ENCODE assay signal across 8 cellular contexts in the genomic region with DNA sequence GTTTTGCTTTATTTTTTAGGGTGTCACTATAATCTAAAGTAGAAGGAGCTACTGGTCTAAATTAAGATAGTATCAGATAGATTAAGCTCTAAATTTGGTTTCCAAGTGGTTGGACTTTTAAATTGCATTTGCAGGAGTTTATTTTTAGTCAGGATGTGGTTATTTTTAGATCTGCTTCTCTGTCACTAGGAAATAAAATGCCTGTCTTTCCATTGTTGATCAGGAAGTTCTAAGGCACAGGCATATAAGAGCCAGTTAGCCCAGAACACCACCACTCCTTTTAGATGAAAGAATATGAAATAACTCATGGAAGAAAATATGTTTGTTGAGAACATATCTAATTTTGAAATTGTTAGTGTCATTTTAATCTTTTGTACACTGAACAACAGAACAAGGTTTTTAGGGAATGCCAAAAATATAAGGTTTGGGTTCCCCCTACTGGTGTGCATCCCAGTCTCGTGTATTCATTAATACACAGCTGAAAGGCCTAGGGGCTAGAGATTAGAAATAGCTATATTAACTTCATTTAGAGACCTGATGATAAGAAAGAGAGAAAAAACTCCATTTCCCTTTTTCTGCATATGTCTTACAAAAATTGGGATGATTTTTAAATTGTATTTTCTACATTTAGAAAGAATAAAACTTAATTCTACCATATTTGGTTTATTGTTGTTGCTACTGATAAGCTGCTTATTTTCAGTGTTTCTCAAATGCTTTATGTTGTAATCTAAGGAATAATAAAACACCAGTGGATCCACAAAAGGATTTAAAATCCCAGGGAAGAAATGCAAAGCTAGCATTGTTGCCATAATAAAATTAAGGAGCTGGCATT.
DNase-seq lines count a peak whose midpoint lies in the region; ATAC-seq, FAIRE-seq and TF ChIP-seq lines count a peak whose summit lies in the region.

No MANE protein-coding gene starts in this region.

- CTCF ChIA-PET in T-cell (lab: Charles Lee): interaction anchor here (0.6 to 4.7 kb wide), 34 partner anchors 8 to 950 kb away, joined by 3 to 27 read pairs (median 4); partner anchors contain the start of gene POLR3B (in 1 of the 2)
- CTCF ChIA-PET in endothelial cell of umbilical vein (lab: Charles Lee): interaction anchor here (0.6 to 3.5 kb wide), 33 partner anchors 8 to 615 kb away, joined by 3 to 28 read pairs (median 4); partner anchors contain the start of gene POLR3B

- no peaks in the 10 kb centered on the region for H3K9me2 ChIP-seq in MM.1S (replicated peaks; ENCODE audit: insufficient read depth, low read length)

- no peak overlapping the region for H3K4me3 Mint-ChIP-seq in natural killer cell
- H3K4me3 Mint-ChIP-seq in natural killer cell treated with Interleukin-12 subunit alpha and Interleukin-12 subunit beta and Interleukin-15 and Interleukin-18, amount 100 ng/mL, for 72 hours: no peak overlapping the region
- no peak overlapping the region for H3K4me3 Mint-ChIP-seq in T-cell

- DNase-seq in natural killer cell (no peak), MM.1S (peak; percentile 42), T-cell (peak in 27 of 34 experiments; percentile 0 to 42 (median 22)), endothelial cell of umbilical vein (ENCODE audit: low read depth, low spot score) (peak; percentile 75)
- DNase-seq in natural killer cell treated with Interleukin-12 subunit alpha and Interleukin-12 subunit beta and Interleukin-15 and Interleukin-18, amount 100 ng/mL, for 72 hours (ENCODE audit: low spot score): no peak

- peak in 1 of 3 donors; percentile 60 for ATAC-seq in natural killer cell
- ATAC-seq in natural killer cell treated with Interleukin-12 subunit alpha and Interleukin-12 subunit beta and Interleukin-15 and Interleukin-18, amount 100 ng/mL, for 72 hours: no peak
- peak in 3 of 4 experiments; percentile 45 to 59 (median 51) for ATAC-seq in T-cell (replicated peaks in 1 of 4)
- no peak for ATAC-seq in HG03159 (IDR thresholded peaks at IDR 0.05; ENCODE audit: unreplicated experiment)
- no peak for ATAC-seq in GM18505 (IDR thresholded peaks at IDR 0.05; ENCODE audit: unreplicated experiment)

- H3K27ac ChIP-seq in MM.1S (ENCODE audit: low read length) (no peak overlapping the region), endothelial cell of umbilical vein (ENCODE audit: insufficient read depth, low read depth, low read length) (peak overlapping the region; percentile 15), muscle layer of duodenum (ENCODE audit: low read length) (peak overlapping the region; percentile 8)

- no peaks in the 10 kb centered on the region for H3K27me3 Mint-ChIP-seq in natural killer cell (ENCODE audit: low read depth in 2 of 2)
- H3K27me3 Mint-ChIP-seq in natural killer cell treated with Interleukin-12 subunit alpha and Interleukin-12 subunit beta and Interleukin-15 and Interleukin-18, amount 100 ng/mL, for 72 hours: no peaks in the 10 kb centered on the region
- H3K27me3 Mint-ChIP-seq in T-cell: no peaks in the 10 kb centered on the region

- dilution Hi-C loops in endothelial cell of umbilical vein (cut with MboI; ENCODE audit: extremely low pct_ligation_motif_present, low sequenced_read_pairs): no loop called here

- H4K20me1 ChIP-seq in MM.1S (ENCODE audit: insufficient read depth, low read length): no peaks in the 10 kb centered on the region
- no peaks in the 10 kb centered on the region for H4K20me1 ChIP-seq in endothelial cell of umbilical vein (replicated peaks; ENCODE audit: control insufficient read depth, extremely low read depth, insufficient read depth, low read length)

- H3K4me3 ChIP-seq in MM.1S (ENCODE audit: low read length) (no peak overlapping the region), endothelial cell of umbilical vein (replicated peaks in 1 of 3; ENCODE audit: insufficient read depth in 1 of 3, low read depth in 1 of 3, low read length in 3 of 3) (peak overlapping the region in 1 of 3 experiments; percentile 27), muscle layer of duodenum (ENCODE audit: low read depth in 1 of 2, low read length in 2 of 2) (peak overlapping the region in 1 of 2 donors; percentile 9)

- TF ChIP-seq POLR2A in endothelial cell of umbilical vein (IDR thresholded peaks at IDR 0.05; ENCODE audit: low read depth, low read length) (no peak), GM18505 (IDR thresholded peaks at IDR 0.05; ENCODE audit: borderline replicate concordance, extremely low read depth, insufficient read depth, insufficient read length) (no peak)

- intact Hi-C loops in natural killer cell (cut with micrococcal nuclease): no loop called here
- intact Hi-C loops in endothelial cell of umbilical vein (cut with micrococcal nuclease): loop anchor here (1.0 to 5.0 kb wide), 5 partner anchors 67 to 614 kb away; partner anchors contain the start of gene RIC8B

- BruUV-seq in endothelial cell of umbilical vein (replicated peaks; lab: Mats Ljungman, UMichigan): no TSS peak

- H3K4me1 ChIP-seq in MM.1S (ENCODE audit: low read length) (no peaks in the 10 kb centered on the region), endothelial cell of umbilical vein (ENCODE audit: control insufficient read depth, extremely low read depth, insufficient read depth, low read length) (peaks cover 20% of the 10 kb centered on the region), muscle layer of duodenum (ENCODE audit: control insufficient read depth in 1 of 2, insufficient read depth in 2 of 2, low read length in 2 of 2) (peaks cover 15 to 21% of the 10 kb centered on the region in 2 donors)

- no peak overlapping the region for H2AFZ ChIP-seq in MM.1S (ENCODE audit: low read length)
- no peak overlapping the region for H2AFZ ChIP-seq in endothelial cell of umbilical vein (ENCODE audit: low read depth, low read length)

- H3K36me3 Mint-ChIP-seq in natural killer cell (no peaks in the 10 kb centered on the region), T-cell (peaks cover 12% of the 10 kb centered on the region)
- H3K36me3 Mint-ChIP-seq in natural killer cell treated with Interleukin-12 subunit alpha and Interleukin-12 subunit beta and Interleukin-15 and Interleukin-18, amount 100 ng/mL, for 72 hours: no peaks in the 10 kb centered on the region

- H3K9me3 ChIP-seq in MM.1S (replicated peaks; ENCODE audit: insufficient read depth, low read length): no peaks in the 10 kb centered on the region
- no peaks in the 10 kb centered on the region for H3K9me3 ChIP-seq in endothelial cell of umbilical vein (replicated peaks; ENCODE audit: control insufficient read depth, insufficient read depth, low read length)
- no peaks in the 10 kb centered on the region for H3K9me3 ChIP-seq in muscle layer of duodenum (ENCODE audit: control insufficient read depth in 1 of 2, low read length in 2 of 2)

- POLR2A ChIA-PET in T-cell (lab: Charles Lee): interaction anchor here in 1 of 2 donors (0.6 to 0.7 kb wide), 2 partner anchors 43 to 44 kb away, joined by 3 to 4 read pairs; no protein-coding TSS in a partner anchor
- POLR2A ChIA-PET in endothelial cell of umbilical vein (lab: Charles Lee): interaction anchor here (0.7 kb wide), 1 partner anchor 484 kb away, joined by 3 read pairs; the partner anchor contains the start of gene POLR3B

- TF ChIP-seq CTCF in natural killer cell (IDR thresholded peaks at IDR 0.05): peak; percentile 37
- peak; percentile 59 for TF ChIP-seq CTCF in MM.1S (IDR thresholded peaks at IDR 0.05; ENCODE audit: low read length)
- TF ChIP-seq CTCF in endothelial cell of umbilical vein (IDR thresholded peaks at IDR 0.05; ENCODE audit: extremely low read depth in 1 of 2, insufficient read depth in 1 of 2, low read depth in 1 of 2, low read length in 2 of 2): peak; percentile 28 to 43

- peak; percentile 47 for FAIRE-seq in endothelial cell of umbilical vein (lab: Jason Lieb, UNC)

- peaks cover 15 to 16% of the 10 kb centered on the region in 2 donors for H3K4me1 Mint-ChIP-seq in natural killer cell
- peaks cover 5 to 7% of the 10 kb centered on the region in 2 donors for H3K4me1 Mint-ChIP-seq in natural killer cell treated with Interleukin-12 subunit alpha and Interleukin-12 subunit beta and Interleukin-15 and Interleukin-18, amount 100 ng/mL, for 72 hours (ENCODE audit: low read depth in 2 of 2)
- peaks cover 24 to 27% (median 25%) of the 10 kb centered on the region in 3 donors for H3K4me1 Mint-ChIP-seq in T-cell

- H3K27me3 ChIP-seq in MM.1S (replicated peaks; ENCODE audit: insufficient read depth, low read length) (no peaks in the 10 kb centered on the region), endothelial cell of umbilical vein (ENCODE audit: control insufficient read depth in 2 of 2, insufficient read depth in 2 of 2, low read length in 2 of 2) (no peaks in the 10 kb centered on the region), muscle layer of duodenum (ENCODE audit: low read depth, low read length) (no peaks in the 10 kb centered on the region)

- H3K9me1 ChIP-seq in endothelial cell of umbilical vein (replicated peaks; ENCODE audit: control insufficient read depth, extremely low read depth, insufficient read depth, low read length): no peaks in the 10 kb centered on the region

- no peaks in the 10 kb centered on the region for H3F3A ChIP-seq in MM.1S (ENCODE audit: insufficient read depth, low read length)

- H3K9ac ChIP-seq in MM.1S (ENCODE audit: low read length) (no peak overlapping the region), endothelial cell of umbilical vein (replicated peaks; ENCODE audit: extremely low read depth, insufficient read depth, low read length) (peak overlapping the region; percentile 49)

- H3K4me2 ChIP-seq in MM.1S (ENCODE audit: low read depth, low read length): no peak overlapping the region
- peak overlapping the region; percentile 84 for H3K4me2 ChIP-seq in endothelial cell of umbilical vein (ENCODE audit: insufficient read depth, low read length)

- H3K9me3 Mint-ChIP-seq in natural killer cell (no peaks in the 10 kb centered on the region), T-cell (no peaks in the 10 kb centered on the region)
- no peaks in the 10 kb centered on the region for H3K9me3 Mint-ChIP-seq in natural killer cell treated with Interleukin-12 subunit alpha and Interleukin-12 subunit beta and Interleukin-15 and Interleukin-18, amount 100 ng/mL, for 72 hours

- no peak overlapping the region for H3K27ac Mint-ChIP-seq in natural killer cell
- no peak overlapping the region for H3K27ac Mint-ChIP-seq in natural killer cell treated with Interleukin-12 subunit alpha and Interleukin-12 subunit beta and Interleukin-15 and Interleukin-18, amount 100 ng/mL, for 72 hours
- peak overlapping the region in 1 of 2 donors; percentile 9 for H3K27ac Mint-ChIP-seq in T-cell

- H3K36me3 ChIP-seq in MM.1S (replicated peaks; ENCODE audit: insufficient read depth, low read length) (no peaks in the 10 kb centered on the region), endothelial cell of umbilical vein (ENCODE audit: control insufficient read depth in 2 of 2, extremely low read depth in 1 of 2, insufficient read depth in 2 of 2, low read length in 2 of 2) (peaks cover 0 to 8% of the 10 kb centered on the region in 2 experiments), muscle layer of duodenum (ENCODE audit: control insufficient read depth in 1 of 2, insufficient read depth in 2 of 2, low read length in 2 of 2) (peaks cover 9 to 17% of the 10 kb centered on the region in 2 donors)

- H3K79me2 ChIP-seq in MM.1S (ENCODE audit: low read length) (no peaks in the 10 kb centered on the region), endothelial cell of umbilical vein (ENCODE audit: control insufficient read depth, insufficient read depth, low read length) (no peaks in the 10 kb centered on the region)

Comparison
In these comparisons a context has a peak if more than half of its experiments do, and no peak if none do; other contexts are left out.
1. ATAC-seq: peak in T-cell (3 of 4); none in natural killer cell treated with Interleukin-12 subunit alpha and Interleukin-12 subunit beta and Interleukin-15 and Interleukin-18, amount 100 ng/mL, for 72 hours (0 of 2), HG03159 (single experiment) and GM18505 (single experiment).
2. DNase-seq: peak in MM.1S (single experiment), T-cell (27 of 34) and endothelial cell of umbilical vein (single experiment); none in natural killer cell (single experiment) and natural killer cell treated with Interleukin-12 subunit alpha and Interleukin-12 subunit beta and Interleukin-15 and Interleukin-18, amount 100 ng/mL, for 72 hours (single experiment).
3. Peak in every context shown above with its lines, with median percentiles within 50 percentile points of each other: CTCF ChIP-seq.